8 cellular contexts compared by ENCODE assay signal in genomic region chr2:234495076-234495800, GRCh38. TPM values are rescaled to one million over a fixed set of nuclear protein-coding genes. Genes with fewer than 3 reads are reported as not detected.
DNase-seq lines count a peak whose midpoint lies in the region; ATAC-seq and TF ChIP-seq lines count a peak whose summit lies in the region.

No MANE protein-coding gene starts in this region.

- TF ChIP-seq POLR2A in uterus (IDR thresholded peaks at IDR 0.05): no peak

- no peak for TF ChIP-seq CTCF in uterus (IDR thresholded peaks at IDR 0.05)

- peak; percentile 15 for DNase-seq in Daoy (ENCODE audit: low read depth)
- peak; percentile 4 for DNase-seq in NCI-H446 treated with DMSO at 0.1 percent for 48 hours (lab: John Stamatoyannopoulos, UW)
- peak; percentile 28 for DNase-seq in central memory CD4-positive, alpha-beta T cell
- no peak for DNase-seq in uterus

- intact Hi-C loops in uterus (cut with DNase I; ENCODE audit: low total_unique reads): no loop called here

- peaks cover 6% of the 10 kb centered on the region for H3K36me3 ChIP-seq in mesodermal cell (ENCODE audit: control insufficient read depth, insufficient read depth, low read length)
- no peaks in the 10 kb centered on the region for H3K36me3 ChIP-seq in uterus

- H3K27me3 ChIP-seq in uterus: no peaks in the 10 kb centered on the region

- ATAC-seq in GM21737 (IDR thresholded peaks at IDR 0.05; ENCODE audit: unreplicated experiment) (no peak), HG02763 (IDR thresholded peaks at IDR 0.05; ENCODE audit: unreplicated experiment) (no peak), GM18498 (IDR thresholded peaks at IDR 0.05; ENCODE audit: unreplicated experiment) (no peak)

- H3K4me3 ChIP-seq in mesodermal cell (ENCODE audit: extremely low read depth, insufficient read depth, low read length, poor library complexity, severe bottlenecking) (peak overlapping the region; percentile 67), uterus (peak overlapping the region in 1 of 2 donors; percentile 53)

- H3K4me1 ChIP-seq in mesodermal cell (ENCODE audit: control insufficient read depth, insufficient read depth, low read length, poor library complexity, severe bottlenecking) (peaks cover 6% of the 10 kb centered on the region), uterus (peaks cover 0 to 4% of the 10 kb centered on the region in 2 donors)

- H3K27ac ChIP-seq in mesodermal cell (ENCODE audit: low read depth, low read length, severe bottlenecking): no peak overlapping the region
- H3K27ac ChIP-seq in uterus: no peak overlapping the region

- H3K9me3 ChIP-seq in mesodermal cell (ENCODE audit: control insufficient read depth, low read length) (no peaks in the 10 kb centered on the region), uterus (no peaks in the 10 kb centered on the region)

- 0 to 1% methylated on average over 15 of the region's 22 CpGs for WGBS in mesodermal cell (ENCODE audit: insufficient coverage in 2 of 2), 2 experiments

RNA-seq across cellular contexts. Expression of gene ARL4C, which starts 1.6 kb away (rescaled TPM):
- total RNA-seq in Daoy (2014; rRNA removed; shearing (Covaris generic)): 40.4 and 42.6 TPM in 2 replicates
- polyA plus RNA-seq in mesodermal cell (2013, experiment 1 of 2): 16.4 TPM
- 17.9 TPM for polyA plus RNA-seq in mesodermal cell (2013, experiment 2 of 2)
- 10 to 100 TPM in 1 of 4 donors, 1 to 10 TPM in 2, not detected in 1; 3.0 to 15.6 (median 3.1) TPM for total RNA-seq in uterus

Comparison
In these comparisons a context has a peak if more than half of its experiments do, and no peak if none do; other contexts are left out.
1. DNase-seq: peak in Daoy (single experiment), NCI-H446 treated with DMSO at 0.1 percent for 48 hours (single experiment) and central memory CD4-positive, alpha-beta T cell (single experiment); none in uterus (0 of 2).